ENCODE assay signal across 31 cellular contexts in genomic region chr5:56607074-56607473, GRCh38.
DNase-seq lines count a peak whose midpoint lies in the region; ATAC-seq and TF ChIP-seq lines count a peak whose summit lies in the region.
"Had no signal": no experiment of that assay in that cellular context is flagged by ENCODE, and none has a peak within 500 bp of the region (broad histone marks: within the 10 kb centered on the region; RNA-seq: fewer than 3 reads in every experiment).

No MANE protein-coding gene starts in this region.

- peaks cover 9% of the 10 kb centered on the region for H3K9me3 Mint-ChIP-seq in MCF 10A (ENCODE audit: unreplicated experiment)
- peaks cover 12% of the 10 kb centered on the region for H3K9me3 Mint-ChIP-seq in central memory CD8-positive, alpha-beta T cell
- peaks cover 16% of the 10 kb centered on the region for H3K9me3 Mint-ChIP-seq in mesothelial cell of epicardium

- dilution Hi-C loops in mammary epithelial cell (cut with HindIII; ENCODE audit: low sequenced_read_pairs), result no loop called here

- DNase-seq in mammary epithelial cell, result no peak
- DNase-seq in MCF 10A (ENCODE audit: unreplicated experiment), result no peak
- no peak for DNase-seq in central memory CD8-positive, alpha-beta T cell (ENCODE audit: low spot score in 2 of 2)
- DNase-seq in mesothelial cell of epicardium (ENCODE audit: low spot score in 2 of 2, unreplicated experiment in 2 of 2), result no peak
- DNase-seq in posterior vena cava (ENCODE audit: low spot score), result no peak
- DNase-seq in NCI-H446 (lab: John Stamatoyannopoulos, UW), result no peak
- no peak for DNase-seq in HK-2 (ENCODE audit: unreplicated experiment)
- no peak for DNase-seq in NCI-H2029 (lab: John Stamatoyannopoulos, UW)
- DNase-seq: 8988T; activated CD4-positive, alpha-beta T cell treated with anti-CD3 and anti-CD28 coated beads for 36 hours; activated CD8-positive, alpha-beta T cell treated with anti-CD3 and anti-CD28 coated beads, Interleukin-2, amount 10 ng/mL, durations not matched to agents 7 days and 5 days; aorta; dermis blood vessel endothelial cell; DMS79 treated with DMSO at 0.1 percent for 48 hours; GOT3; Karpas-422; NCI-H1436 treated with DMSO at 0.1 percent for 48 hours; NCI-H774; nephron progenitor cell; ovary; Peyer's patch; SHP77; stimulated activated naive B cell treated with anti-CD40 and anti-IgM and Interleukin-4, amounts not matched to agents 10 μg/mL and 1 μg/mL and 100 μg/mL, for 72 hours; substantia nigra; T1000; upper lobe of right lung had no signal

- H3K36me3 ChIP-seq in mammary epithelial cell (ENCODE audit: insufficient read depth, low read length), result no peaks in the 10 kb centered on the region
- H3K36me3 ChIP-seq: esophagus muscularis mucosa, ovary, Peyer's patch, upper lobe of right lung had no signal

- H2AFZ ChIP-seq in mammary epithelial cell (ENCODE audit: low read depth, low read length), result peak overlapping the region; percentile 67

- no peak overlapping the region for H3K4me3 ChIP-seq in mammary epithelial cell (replicated peaks in 1 of 3; ENCODE audit: insufficient read depth in 1 of 3, low read depth in 2 of 3, low read length in 3 of 3)
- H3K4me3 ChIP-seq: esophagus muscularis mucosa, ovary, Peyer's patch, upper lobe of right lung had no signal

- H3K27ac Mint-ChIP-seq in MCF 10A (ENCODE audit: low read depth, unreplicated experiment) (no peak overlapping the region), mesothelial cell of epicardium (peak overlapping the region; percentile 14)
- peak overlapping the region; percentile 47 for H3K27ac Mint-ChIP-seq in central memory CD8-positive, alpha-beta T cell (ENCODE audit: low read depth)
- H3K27ac Mint-ChIP-seq: activated CD4-positive, alpha-beta T cell treated with anti-CD3 and anti-CD28 coated beads for 36 hours; nephron progenitor cell; stimulated activated naive B cell treated with anti-CD40 and anti-IgM and Interleukin-4, amounts not matched to agents 10 μg/mL and 1 μg/mL and 100 μg/mL, for 72 hours had no signal

- peaks cover 13% of the 10 kb centered on the region for H3K4me1 ChIP-seq in mammary epithelial cell (ENCODE audit: insufficient read depth, low read length)
- H3K4me1 ChIP-seq: Peyer's patch, upper lobe of right lung had no signal

- no peaks in the 10 kb centered on the region for H4K20me1 ChIP-seq in mammary epithelial cell (ENCODE audit: insufficient read depth, low read length)

- BruUV-seq in mammary epithelial cell (replicated peaks; lab: Mats Ljungman, UMichigan) (no TSS peak), MCF 10A (replicated peaks; lab: Mats Ljungman, UMichigan) (no TSS peak)

- H3K36me3 Mint-ChIP-seq in MCF 10A (ENCODE audit: insufficient read depth, unreplicated experiment), result no peaks in the 10 kb centered on the region
- H3K36me3 Mint-ChIP-seq in central memory CD8-positive, alpha-beta T cell (ENCODE audit: insufficient read depth), result no peaks in the 10 kb centered on the region
- H3K36me3 Mint-ChIP-seq in mesothelial cell of epicardium, result peaks cover 13% of the 10 kb centered on the region

- H3K4me3 Mint-ChIP-seq in MCF 10A (ENCODE audit: unreplicated experiment) (no peak overlapping the region), mesothelial cell of epicardium (no peak overlapping the region)
- H3K4me3 Mint-ChIP-seq in central memory CD8-positive, alpha-beta T cell, result no peak overlapping the region
- H3K4me3 Mint-ChIP-seq: activated CD4-positive, alpha-beta T cell treated with anti-CD3 and anti-CD28 coated beads for 36 hours; activated CD8-positive, alpha-beta T cell treated with anti-CD3 and anti-CD28 coated beads, Interleukin-2, amount 10 ng/mL, durations not matched to agents 7 days and 5 days; activated T-helper 17 cell treated with anti-CD3 and anti-CD28 coated beads, Interleukin-2, amount 50 U/mL, for 72 hours; nephron progenitor cell; stimulated activated naive B cell treated with anti-CD40 and anti-IgM and Interleukin-4, amounts not matched to agents 10 μg/mL and 1 μg/mL and 100 μg/mL, for 72 hours had no signal

- CTCF ChIA-PET in mammary epithelial cell (lab: Charles Lee; ENCODE audit: low non-redundant PET) (no interaction called here), MCF 10A (lab: Yijun Ruan, JAX) (interaction anchor here (1.1 kb wide), 1 partner anchor 61 kb away, joined by 3 read pairs; no protein-coding TSS in a partner anchor)

- no peak overlapping the region for H3K27ac ChIP-seq in mammary epithelial cell (ENCODE audit: insufficient read depth, low read depth, low read length)
- H3K27ac ChIP-seq: esophagus muscularis mucosa, HL-60, ovary, upper lobe of right lung, VCaP had no signal

- H3K4me1 Mint-ChIP-seq in MCF 10A (ENCODE audit: insufficient read depth, unreplicated experiment), result peaks cover 12% of the 10 kb centered on the region
- no peaks in the 10 kb centered on the region for H3K4me1 Mint-ChIP-seq in central memory CD8-positive, alpha-beta T cell
- H3K4me1 Mint-ChIP-seq in mesothelial cell of epicardium, result peaks cover 23% of the 10 kb centered on the region

- no peaks in the 10 kb centered on the region for H3K27me3 ChIP-seq in mammary epithelial cell (ENCODE audit: insufficient read depth, low read length)
- H3K27me3 ChIP-seq: esophagus muscularis mucosa, ovary, Peyer's patch, upper lobe of right lung had no signal

- no peaks in the 10 kb centered on the region for H3K27me3 Mint-ChIP-seq in MCF 10A (ENCODE audit: insufficient read depth, unreplicated experiment)
- H3K27me3 Mint-ChIP-seq in central memory CD8-positive, alpha-beta T cell, result peaks cover 8% of the 10 kb centered on the region
- H3K27me3 Mint-ChIP-seq in mesothelial cell of epicardium (ENCODE audit: low read depth), result no peaks in the 10 kb centered on the region
- H3K27me3 Mint-ChIP-seq: activated CD4-positive, alpha-beta T cell treated with anti-CD3 and anti-CD28 coated beads for 36 hours; activated T-helper 17 cell treated with anti-CD3 and anti-CD28 coated beads, Interleukin-2, amount 50 U/mL, for 72 hours; stimulated activated naive B cell treated with anti-CD40 and anti-IgM and Interleukin-4, amounts not matched to agents 10 μg/mL and 1 μg/mL and 100 μg/mL, for 72 hours had no signal

- intact Hi-C loops in mammary epithelial cell (cut with micrococcal nuclease), result no loop called here
- intact Hi-C loops in MCF 10A (cut with micrococcal nuclease), result no loop called here
- intact Hi-C loops in posterior vena cava (cut with DNase I), result no loop called here

- POLR2A ChIA-PET in MCF 10A (lab: Yijun Ruan, JAX), result interaction anchor here (0.5 to 2.3 kb wide), 8 partner anchors 9 to 209 kb away, joined by 3 to 7 read pairs (median 3); partner anchors contain the start of gene MAP3K1

- ATAC-seq in central memory CD8-positive, alpha-beta T cell (replicated peaks; ENCODE audit: extremely low read depth, poor library complexity, severe bottlenecking), result no peak
- ATAC-seq: activated CD4-positive, alpha-beta T cell treated with anti-CD3 and anti-CD28 coated beads for 36 hours; activated CD8-positive, alpha-beta T cell treated with anti-CD3 and anti-CD28 coated beads, Interleukin-2, amount 10 ng/mL, durations not matched to agents 7 days and 5 days; activated naive CD4-positive, alpha-beta T cell treated with anti-CD3 and anti-CD28 coated beads, Interleukin-2, amount 50 U/mL, for 72 hours; activated T-helper 17 cell treated with anti-CD3 and anti-CD28 coated beads, Interleukin-2, amount 50 U/mL, for 72 hours; stimulated activated naive B cell treated with anti-CD40 and anti-IgM and Interleukin-4, amounts not matched to agents 10 μg/mL and 1 μg/mL and 100 μg/mL, for 72 hours had no signal

- no peak for TF ChIP-seq CTCF in mammary epithelial cell (conservative IDR thresholded peaks at IDR 0.05 in 1 of 2, IDR thresholded peaks at IDR 0.05 in 1 of 2; ENCODE audit: extremely low read depth in 1 of 2, insufficient read depth in 1 of 2, low read depth in 1 of 2, low read length in 2 of 2)
- TF ChIP-seq CTCF in MCF 10A (IDR thresholded peaks at IDR 0.05; ENCODE audit: unreplicated experiment), result no peak
- TF ChIP-seq CTCF in mesothelial cell of epicardium (IDR thresholded peaks at IDR 0.05; ENCODE audit: unreplicated experiment), result no peak

- H3K9me3 ChIP-seq in mammary epithelial cell (replicated peaks; ENCODE audit: insufficient read depth, low read length), result no peaks in the 10 kb centered on the region
- H3K9me3 ChIP-seq: ovary, Peyer's patch, upper lobe of right lung had no signal

- no peak overlapping the region for H3K9ac ChIP-seq in mammary epithelial cell (ENCODE audit: insufficient read depth, low read length)

- no peak overlapping the region for H3K4me2 ChIP-seq in mammary epithelial cell (ENCODE audit: insufficient read depth, low read depth, low read length)

- in situ Hi-C loops in mammary epithelial cell (cut with MboI; ENCODE audit: low sequenced_read_pairs in 2 of 2), result no loop called here

- no peaks in the 10 kb centered on the region for H3K79me2 ChIP-seq in mammary epithelial cell (ENCODE audit: insufficient read depth, low read length)

- WGBS in mammary epithelial cell (ENCODE audit: low coverage, missing lambda C conversion rate), result 53% methylated on average over 4 of the region's 4 CpGs
